Comparison of ENCODE assay signal across 15 cellular contexts in genomic region chr19:2333807-2334211, GRCh38. TPM values are rescaled to one million over a fixed set of nuclear protein-coding genes. Genes with fewer than 3 reads are reported as not detected.
A peak's percentile ranks its signal among the peaks of the same experiment; 100 is the strongest.
DNase-seq lines count a peak whose midpoint lies in the region; ATAC-seq, FAIRE-seq and TF ChIP-seq lines count a peak whose summit lies in the region.
"Had no signal": no experiment of that assay in that cellular context is flagged by ENCODE, and none has a peak within 500 bp of the region (broad histone marks: within the 10 kb centered on the region; RNA-seq: fewer than 3 reads in every experiment).

No MANE protein-coding gene starts in this region.

- H2AFZ ChIP-seq in HepG2 (ENCODE audit: low read length) (no peak overlapping the region), trophoblast cell (ENCODE audit: insufficient read depth, low read length, poor library complexity) (no peak overlapping the region)

- H3K4me3 ChIP-seq in HepG2 (replicated peaks in 1 of 3; ENCODE audit: insufficient read depth in 1 of 3, low read depth in 2 of 3, low read length in 3 of 3) (peak overlapping the region in 1 of 3 experiments; percentile 45; a peak in 2 of 6 replicates), right lobe of liver (no peak overlapping the region), mucosa of rectum (ENCODE audit: low read length in 2 of 2) (peak overlapping the region in 1 of 2 donors; percentile 45), transverse colon (no peak overlapping the region), trophoblast cell (ENCODE audit: low read depth, low read length) (no peak overlapping the region)
- H3K4me3 ChIP-seq: prostate gland had no signal

- FAIRE-seq in HepG2 (lab: Jason Lieb, UNC) = no peak
- no peak for FAIRE-seq in D721Med (lab: Jason Lieb, UNC)

- peaks cover 51% of the 10 kb centered on the region for H3K4me1 ChIP-seq in HepG2 (ENCODE audit: insufficient read depth, low read length)
- peaks cover 0 to 22% (median 4%) of the 10 kb centered on the region in 4 donors for H3K4me1 ChIP-seq in right lobe of liver
- peaks cover 45 to 49% of the 10 kb centered on the region in 2 donors for H3K4me1 ChIP-seq in mucosa of rectum (ENCODE audit: control insufficient read depth in 2 of 2, insufficient read depth in 2 of 2, low read length in 2 of 2)
- peaks cover 37 to 57% (median 50%) of the 10 kb centered on the region in 4 donors for H3K4me1 ChIP-seq in transverse colon
- peaks cover 15 to 29% of the 10 kb centered on the region in 2 experiments for H3K4me1 ChIP-seq in trophoblast cell (ENCODE audit: control insufficient read depth in 1 of 2, insufficient read depth in 2 of 2, low read length in 2 of 2)

- peaks cover 19% of the 10 kb centered on the region for H3K36me3 Mint-ChIP-seq in activated CD8-positive, alpha-beta T cell treated with anti-CD3 and anti-CD28 coated beads, Interleukin-2, amount 10 ng/mL, durations not matched to agents 7 days and 5 days (ENCODE audit: low read depth)

- H2BK12ac ChIP-seq in trophoblast cell (ENCODE audit: low read length) = no peak overlapping the region

- POLR2A ChIA-PET in HepG2 (lab: Yijun Ruan, JAX) = interaction anchor here (1.2 kb wide), 1 partner anchor 143 kb away, joined by 3 read pairs; no protein-coding TSS in a partner anchor
- POLR2A ChIA-PET in activated CD8-positive, alpha-beta T cell treated with anti-CD3 and anti-CD28 coated beads, Interleukin-2, amount 10 ng/mL, durations not matched to agents 7 days and 5 days (lab: Charles Lee) = no interaction called here

- TF ChIP-seq RAD21 in HepG2 (CRISPR knock-in tag; IDR thresholded peaks at IDR 0.05) = no peak

- H3K9ac ChIP-seq in HepG2 (ENCODE audit: insufficient read depth, low read depth, low read length) (peak overlapping the region; percentile 33; the same call in 1 of the 2 replicates), mucosa of rectum (ENCODE audit: low read depth in 1 of 2, low read length in 2 of 2) (peak overlapping the region; percentile 63 to 68), trophoblast cell (ENCODE audit: low read length) (no peak overlapping the region)

- TF ChIP-seq POLR2A in HepG2 (IDR thresholded peaks at IDR 0.05; ENCODE audit: insufficient read depth in 1 of 2, low read depth in 2 of 2, low read length in 2 of 2) = no peak
- TF ChIP-seq POLR2A in right lobe of liver (IDR thresholded peaks at IDR 0.05) = no peak
- TF ChIP-seq POLR2A in transverse colon (IDR thresholded peaks at IDR 0.05) = no peak

- H2AK5ac ChIP-seq in trophoblast cell (ENCODE audit: low read length) = no peak overlapping the region

- H3K4ac ChIP-seq in trophoblast cell (ENCODE audit: low read depth, low read length) = no peak overlapping the region

- H3K27ac ChIP-seq in HepG2 (ENCODE audit: extremely low read length, insufficient read depth, low read length) = no peak overlapping the region
- H3K27ac ChIP-seq in right lobe of liver = no peak overlapping the region
- H3K27ac ChIP-seq in mucosa of rectum (ENCODE audit: low read depth in 2 of 2, low read length in 2 of 2) = peak overlapping the region; percentile 88 to 89
- peak overlapping the region; percentile 60 to 88 (median 78) for H3K27ac ChIP-seq in transverse colon
- H3K27ac ChIP-seq in trophoblast cell (ENCODE audit: low read depth, low read length) = no peak overlapping the region
- H3K27ac ChIP-seq: prostate gland had no signal

- H2BK120ac ChIP-seq in trophoblast cell (ENCODE audit: insufficient read depth, low read length, poor library complexity) = no peak overlapping the region

- H3K27me3 Mint-ChIP-seq in activated CD8-positive, alpha-beta T cell treated with anti-CD3 and anti-CD28 coated beads, Interleukin-2, amount 10 ng/mL, durations not matched to agents 7 days and 5 days (ENCODE audit: low read depth) = no peaks in the 10 kb centered on the region

- BruUV-seq in HepG2 (replicated peaks; lab: Mats Ljungman, UMichigan) = no TSS peak

- H3K79me1 ChIP-seq in trophoblast cell (ENCODE audit: low read length) = peaks cover 2% of the 10 kb centered on the region

- in situ Hi-C loops in HepG2 (cut with HindIII; ENCODE audit: extremely low pct_ligation_motif_present, low pct_unique_long_range_greater_than_20kb) = no loop called here
- in situ Hi-C loops in transverse colon (cut with MboI; ENCODE audit: low pct_ligation_motif_present in 1 of 4, low pct_unique_long_range_greater_than_20kb in 1 of 4, low sequenced_read_pairs in 3 of 4) = no loop called here

- H4K8ac ChIP-seq in trophoblast cell (ENCODE audit: low read depth, low read length) = no peak overlapping the region

- no peak for TF ChIP-seq EP300 in HepG2 (IDR thresholded peaks at IDR 0.05; ENCODE audit: low read depth in 2 of 2, low read length in 2 of 2)
- TF ChIP-seq EP300 in HepG2 (CRISPR knock-in tag; IDR thresholded peaks at IDR 0.05; ENCODE audit: borderline replicate concordance) = no peak
- TF ChIP-seq EP300 in transverse colon (IDR thresholded peaks at IDR 0.05; ENCODE audit: low read depth) = no peak

- no peak overlapping the region for H3K23ac ChIP-seq in trophoblast cell (ENCODE audit: low read length)

- H4K91ac ChIP-seq in trophoblast cell (ENCODE audit: low read depth, low read length) = no peak overlapping the region

- H3K4me1 Mint-ChIP-seq in activated CD8-positive, alpha-beta T cell treated with anti-CD3 and anti-CD28 coated beads, Interleukin-2, amount 10 ng/mL, durations not matched to agents 7 days and 5 days (ENCODE audit: low read depth) = peaks cover 46% of the 10 kb centered on the region

- peak overlapping the region; percentile 63 for H3K27ac Mint-ChIP-seq in activated CD8-positive, alpha-beta T cell treated with anti-CD3 and anti-CD28 coated beads, Interleukin-2, amount 10 ng/mL, durations not matched to agents 7 days and 5 days
- H3K27ac Mint-ChIP-seq: T-helper 1 cell treated with Interleukin-12 subunit alpha and Interleukin-12 subunit beta and Interleukin-4 antibody, amounts not matched to agents 30 μg/mL and 1 μg/mL, for 36 hours had no signal

- H3K27me3 ChIP-seq in HepG2 (ENCODE audit: control insufficient read depth in 1 of 2, insufficient read depth in 2 of 2, low read length in 2 of 2) = no peaks in the 10 kb centered on the region; a peak in 1 of 5 replicates
- H3K27me3 ChIP-seq in right lobe of liver = no peaks in the 10 kb centered on the region
- no peaks in the 10 kb centered on the region for H3K27me3 ChIP-seq in mucosa of rectum (ENCODE audit: control insufficient read depth in 2 of 2, insufficient read depth in 2 of 2, low read length in 2 of 2)
- H3K27me3 ChIP-seq in transverse colon = no peaks in the 10 kb centered on the region
- no peaks in the 10 kb centered on the region for H3K27me3 ChIP-seq in trophoblast cell (ENCODE audit: insufficient read depth, low read length)

- no peaks in the 10 kb centered on the region for H3K9me3 ChIP-seq in HepG2 (ENCODE audit: low read length)
- H3K9me3 ChIP-seq in right lobe of liver = no peaks in the 10 kb centered on the region
- H3K9me3 ChIP-seq in mucosa of rectum (ENCODE audit: control insufficient read depth in 2 of 2, low read length in 2 of 2) = no peaks in the 10 kb centered on the region
- no peaks in the 10 kb centered on the region for H3K9me3 ChIP-seq in transverse colon
- peaks cover 9% of the 10 kb centered on the region for H3K9me3 ChIP-seq in trophoblast cell (ENCODE audit: insufficient read depth, low read depth, low read length)
- H3K9me3 ChIP-seq: prostate gland had no signal

- ATAC-seq in HepG2 = peak; percentile 7; the same call in 1 of the 3 replicates
- no peak for ATAC-seq in right lobe of liver
- no peak for ATAC-seq in activated CD8-positive, alpha-beta T cell treated with anti-CD3 and anti-CD28 coated beads, Interleukin-2, amount 10 ng/mL, durations not matched to agents 7 days and 5 days
- ATAC-seq in GM19035 (IDR thresholded peaks at IDR 0.05; ENCODE audit: unreplicated experiment) = no peak
- ATAC-seq: left cardiac atrium had no signal

- CTCF ChIA-PET in HepG2 (lab: Yijun Ruan, JAX; ENCODE audit: low intra/inter-chr PET ratio, low total read pairs) = interaction anchor here (1.0 kb wide), 1 partner anchor 58 kb away, joined by 3 read pairs; no protein-coding TSS in a partner anchor
- CTCF ChIA-PET in activated CD8-positive, alpha-beta T cell treated with anti-CD3 and anti-CD28 coated beads, Interleukin-2, amount 10 ng/mL, durations not matched to agents 7 days and 5 days (lab: Charles Lee) = no interaction called here

- H3K4me2 ChIP-seq in HepG2 (ENCODE audit: low read depth, low read length) (peak overlapping the region; percentile 57), trophoblast cell (ENCODE audit: low read length) (no peak overlapping the region)

- H3K9me3 Mint-ChIP-seq in activated CD8-positive, alpha-beta T cell treated with anti-CD3 and anti-CD28 coated beads, Interleukin-2, amount 10 ng/mL, durations not matched to agents 7 days and 5 days (ENCODE audit: insufficient read depth) = no peaks in the 10 kb centered on the region

- H3K18ac ChIP-seq in trophoblast cell (ENCODE audit: low read length) = no peak overlapping the region

- no peak overlapping the region for H2BK5ac ChIP-seq in trophoblast cell (ENCODE audit: low read depth, low read length, poor library complexity)

- H4K20me1 ChIP-seq in HepG2 (ENCODE audit: insufficient read depth, low read length) = peaks cover 8% of the 10 kb centered on the region; the same call in 1 of the 2 replicates

- WGBS in HepG2 (ENCODE audit: low lambda C conversion rate) = 38% methylated on average over 3 of the region's 11 CpGs
- WGBS in right lobe of liver (ENCODE audit: insufficient coverage, low coverage, low lambda C conversion rate, missing lambda C conversion rate) = no CpG with 5 or more reads among the region's 11 CpGs
- 54% methylated on average over 4 of the region's 11 CpGs; no CpG with 5 or more reads in 1 of the 2 donors for WGBS in transverse colon (ENCODE audit: low coverage in 1 of 2), 2 donors
- WGBS in trophoblast cell (ENCODE audit: extremely low coverage, insufficient coverage, insufficient read length) = no CpG with 5 or more reads among the region's 11 CpGs

- no peak overlapping the region for H3K4me3 Mint-ChIP-seq in activated CD8-positive, alpha-beta T cell treated with anti-CD3 and anti-CD28 coated beads, Interleukin-2, amount 10 ng/mL, durations not matched to agents 7 days and 5 days
- H3K4me3 Mint-ChIP-seq: T-helper 1 cell treated with Interleukin-12 subunit alpha and Interleukin-12 subunit beta and Interleukin-4 antibody, amounts not matched to agents 30 μg/mL and 1 μg/mL, for 36 hours had no signal

- DNase-seq in HepG2 (ENCODE audit: low spot score) (no peak), right lobe of liver (no peak), transverse colon (no peak), D721Med (ENCODE audit: insufficient read length, low spot score) (no peak), trophoblast cell (no peak)
- DNase-seq in activated CD8-positive, alpha-beta T cell treated with anti-CD3 and anti-CD28 coated beads, Interleukin-2, amount 10 ng/mL, durations not matched to agents 7 days and 5 days = no peak
- DNase-seq: central memory CD4-positive, alpha-beta T cell; foreskin melanocyte; left cardiac atrium; NCI-H1417 treated with DMSO at 0.1 percent for 48 hours had no signal

- H3K36me3 ChIP-seq in HepG2 (replicated peaks in 1 of 2; ENCODE audit: control insufficient read depth in 1 of 2, insufficient read depth in 2 of 2, low read length in 2 of 2) (no peaks in the 10 kb centered on the region), right lobe of liver (no peaks in the 10 kb centered on the region), mucosa of rectum (ENCODE audit: control insufficient read depth in 2 of 2, insufficient read depth in 2 of 2, low read length in 2 of 2) (peaks cover 5 to 11% of the 10 kb centered on the region in 2 donors), transverse colon (no peaks in the 10 kb centered on the region), trophoblast cell (ENCODE audit: control insufficient read depth in 1 of 2, insufficient read depth in 2 of 2, low read length in 2 of 2) (peaks cover 3 to 6% of the 10 kb centered on the region in 2 experiments)
- H3K36me3 ChIP-seq: prostate gland had no signal

- TF ChIP-seq CTCF in HepG2 (CRISPR knock-in tag; IDR thresholded peaks at IDR 0.05) (peak; percentile 67), right lobe of liver (IDR thresholded peaks at IDR 0.05) (no peak), transverse colon (IDR thresholded peaks at IDR 0.05) (no peak), D721Med (IDR thresholded peaks at IDR 0.05; ENCODE audit: insufficient read depth, missing control alignments) (no peak)

- H3K14ac ChIP-seq in trophoblast cell (ENCODE audit: low read length) = no peak overlapping the region

- H4K12ac ChIP-seq in trophoblast cell (ENCODE audit: low read depth, low read length) = no peak overlapping the region

- H3K79me2 ChIP-seq in HepG2 (ENCODE audit: insufficient read depth, low read length) = peaks cover 19% of the 10 kb centered on the region
- H3K79me2 ChIP-seq in trophoblast cell (ENCODE audit: control insufficient read depth, insufficient read depth, low read length, poor library complexity) = peaks cover 5% of the 10 kb centered on the region

- intact Hi-C loops in HepG2 (cut with micrococcal nuclease; ENCODE audit: unreplicated experiment) = no loop called here
- intact Hi-C loops in right lobe of liver (cut with DNase I) = loop anchor here in 1 of 2 donors (10.0 kb wide), 1 partner anchor 51 kb away; no protein-coding TSS in a partner anchor
- intact Hi-C loops in transverse colon (cut with DNase I; ENCODE audit: low total_unique reads) = no loop called here

RNA-seq across cellular contexts. Expression of gene SPPL2B, which starts 5.3 kb away (rescaled TPM):
- total RNA-seq in HepG2 (2016; rRNA removed; fragmentation: Illumina TruSeq; extraction: Trizol) = 3.4 and 15.2 TPM in 2 replicates
- 6.9 and 7.1 TPM in 2 replicates for total RNA-seq in HepG2 (2016; cell fraction: cytosol; rRNA removed; fragmentation: Illumina TruSeq; extraction: Trizol; ENCODE audit: low read depth)
- total RNA-seq in HepG2 (2016; cell fraction: insoluble cytoplasmic fraction; rRNA removed; fragmentation: Illumina TruSeq; extraction: Trizol) = 2.9 and 18.4 TPM in 2 replicates
- 7.4 and 8.6 TPM in 2 replicates for total RNA-seq in HepG2 (2016; cell fraction: membrane; rRNA removed; fragmentation: Illumina TruSeq; extraction: Trizol)
- 23.4 and 26.4 TPM in 2 replicates for total RNA-seq in HepG2 (2016; cell fraction: nucleus; rRNA removed; fragmentation: Illumina TruSeq; extraction: Trizol)
- polyA plus RNA-seq in HepG2 (2011; rRNA removed) = 14.9 and 20.5 TPM in 2 replicates
- 6.0 and 9.1 TPM in 2 replicates for polyA plus RNA-seq in HepG2 (2011; cell fraction: cytosol; rRNA removed)
- 268 and 341 TPM in 2 replicates for polyA plus RNA-seq in HepG2 (2011; cell fraction: nucleus; rRNA removed)
- polyA plus RNA-seq in HepG2 (2012) = 23.1 and 25.3 TPM in 2 replicates
- 1.2 and 1.3 TPM in 2 replicates for polyA plus RNA-seq in HepG2 (2016; cell fraction: cytosol; fragmentation: Illumina TruSeq; extraction: Trizol; ENCODE audit: low read depth)
- polyA plus RNA-seq in HepG2 (2016; cell fraction: insoluble cytoplasmic fraction; fragmentation: Illumina TruSeq; extraction: Trizol; ENCODE audit: low read depth) = 3.0 and 4.0 TPM in 2 replicates
- polyA plus RNA-seq in HepG2 (2016; cell fraction: membrane; fragmentation: Illumina TruSeq; extraction: Trizol; ENCODE audit: low read depth) = 2.8 and 3.3 TPM in 2 replicates
- polyA plus RNA-seq in HepG2 (2016; cell fraction: nucleus; fragmentation: Illumina TruSeq; extraction: Trizol; ENCODE audit: insufficient read depth, low read depth) = 101 and 111 TPM in 2 replicates
- 14.4 and 27.8 TPM in 2 replicates for polyA minus RNA-seq in HepG2 (2011; rRNA and poly(A)+ RNA removed; ENCODE audit: low replicate concordance)
- 5.8 and 11.0 TPM in 2 replicates for polyA minus RNA-seq in HepG2 (2011; cell fraction: cytosol; rRNA and poly(A)+ RNA removed)
- 17.9 and 24.7 TPM in 2 replicates for polyA minus RNA-seq in HepG2 (2011; cell fraction: nucleus; rRNA and poly(A)+ RNA removed)
- total RNA-seq in right lobe of liver = 10 to 100 TPM; 11.8 to 39.8 (median 26.5) TPM
- 10 to 100 TPM; 73.5 to 80.7 TPM for total RNA-seq in activated CD8-positive, alpha-beta T cell treated with anti-CD3 and anti-CD28 coated beads, Interleukin-2, amount 10 ng/mL, durations not matched to agents 7 days and 5 days
- 100 to 1,000 TPM; 149 to 367 (median 242) TPM for total RNA-seq in transverse colon
- 27.5 and 28.8 TPM in 2 replicates for polyA plus RNA-seq in trophoblast cell (2013)

RNA-seq across cellular contexts. Expression of gene LSM7, which starts 5.4 kb away (rescaled TPM):
- total RNA-seq in HepG2 (2016; rRNA removed; fragmentation: Illumina TruSeq; extraction: Trizol) (140 and 152 TPM in 2 replicates), right lobe of liver (10 to 100 TPM; 22.4 to 64.2 (median 28.2) TPM), transverse colon (100 to 1,000 TPM in 3 of 4 donors, 10 to 100 TPM in 1; 62.9 to 151 (median 132) TPM)
- 44.1 and 45.1 TPM in 2 replicates for total RNA-seq in HepG2 (2016; cell fraction: cytosol; rRNA removed; fragmentation: Illumina TruSeq; extraction: Trizol; ENCODE audit: low read depth)
- 149 and 168 TPM in 2 replicates for total RNA-seq in HepG2 (2016; cell fraction: insoluble cytoplasmic fraction; rRNA removed; fragmentation: Illumina TruSeq; extraction: Trizol)
- 74.4 and 75.3 TPM in 2 replicates for total RNA-seq in HepG2 (2016; cell fraction: membrane; rRNA removed; fragmentation: Illumina TruSeq; extraction: Trizol)
- 48.6 and 65.2 TPM in 2 replicates for total RNA-seq in HepG2 (2016; cell fraction: nucleus; rRNA removed; fragmentation: Illumina TruSeq; extraction: Trizol)
- 197 and 205 TPM in 2 replicates for polyA plus RNA-seq in HepG2 (2011; rRNA removed)
- 474 and 745 TPM in 2 replicates for polyA plus RNA-seq in HepG2 (2011; cell fraction: cytosol; rRNA removed)
- polyA plus RNA-seq in HepG2 (2011; cell fraction: nucleus; rRNA removed) = 183 and 205 TPM in 2 replicates
- polyA plus RNA-seq in HepG2 (2012) = 107 and 132 TPM in 2 replicates
- 60.8 and 62.0 TPM in 2 replicates for polyA plus RNA-seq in HepG2 (2016; cell fraction: cytosol; fragmentation: Illumina TruSeq; extraction: Trizol; ENCODE audit: low read depth)
- polyA plus RNA-seq in HepG2 (2016; cell fraction: insoluble cytoplasmic fraction; fragmentation: Illumina TruSeq; extraction: Trizol; ENCODE audit: low read depth) = 210 and 243 TPM in 2 replicates
- 91.7 and 96.1 TPM in 2 replicates for polyA plus RNA-seq in HepG2 (2016; cell fraction: membrane; fragmentation: Illumina TruSeq; extraction: Trizol; ENCODE audit: low read depth)
- polyA plus RNA-seq in HepG2 (2016; cell fraction: nucleus; fragmentation: Illumina TruSeq; extraction: Trizol; ENCODE audit: insufficient read depth, low read depth) = 132 and 138 TPM in 2 replicates
- polyA minus RNA-seq in HepG2 (2011; rRNA and poly(A)+ RNA removed; ENCODE audit: low replicate concordance) = 42.2 and 52.7 TPM in 2 replicates
- 19.9 and 26.7 TPM in 2 replicates for polyA minus RNA-seq in HepG2 (2011; cell fraction: cytosol; rRNA and poly(A)+ RNA removed)
- polyA minus RNA-seq in HepG2 (2011; cell fraction: nucleus; rRNA and poly(A)+ RNA removed) = 24.1 and 27.4 TPM in 2 replicates
- total RNA-seq in activated CD8-positive, alpha-beta T cell treated with anti-CD3 and anti-CD28 coated beads, Interleukin-2, amount 10 ng/mL, durations not matched to agents 7 days and 5 days = 100 to 1,000 TPM; 144 to 146 TPM
- 193 and 208 TPM in 2 replicates for polyA plus RNA-seq in trophoblast cell (2013)

RNA-seq across cellular contexts. Expression of gene LINGO3, which starts 25.9 kb away (rescaled TPM):
- total RNA-seq in HepG2 (2016; rRNA removed; fragmentation: Illumina TruSeq; extraction: Trizol) (not detected in 2 replicates), right lobe of liver (not detected), transverse colon (1 to 10 TPM in 1 of 4 donors, under 1 TPM in 2, not detected in 1; 0.27 to 1.5 (median 0.64) TPM)
- not detected in 2 replicates for total RNA-seq in HepG2 (2016; cell fraction: cytosol; rRNA removed; fragmentation: Illumina TruSeq; extraction: Trizol; ENCODE audit: low read depth)
- total RNA-seq in HepG2 (2016; cell fraction: insoluble cytoplasmic fraction; rRNA removed; fragmentation: Illumina TruSeq; extraction: Trizol) = not detected in 2 replicates
- total RNA-seq in HepG2 (2016; cell fraction: membrane; rRNA removed; fragmentation: Illumina TruSeq; extraction: Trizol) = not detected in 2 replicates
- not detected in 2 replicates for total RNA-seq in HepG2 (2016; cell fraction: nucleus; rRNA removed; fragmentation: Illumina TruSeq; extraction: Trizol)
- polyA plus RNA-seq in HepG2 (2011; rRNA removed) = not detected in 2 replicates
- not detected in 2 replicates for polyA plus RNA-seq in HepG2 (2011; cell fraction: cytosol; rRNA removed)
- not detected in 2 replicates for polyA plus RNA-seq in HepG2 (2011; cell fraction: nucleus; rRNA removed)
- not detected in 2 replicates for polyA plus RNA-seq in HepG2 (2012)
- polyA plus RNA-seq in HepG2 (2016; cell fraction: cytosol; fragmentation: Illumina TruSeq; extraction: Trizol; ENCODE audit: low read depth) = not detected in 2 replicates
- polyA plus RNA-seq in HepG2 (2016; cell fraction: insoluble cytoplasmic fraction; fragmentation: Illumina TruSeq; extraction: Trizol; ENCODE audit: low read depth) = not detected in 2 replicates
- not detected in 2 replicates for polyA plus RNA-seq in HepG2 (2016; cell fraction: membrane; fragmentation: Illumina TruSeq; extraction: Trizol; ENCODE audit: low read depth)
- not detected in 2 replicates for polyA plus RNA-seq in HepG2 (2016; cell fraction: nucleus; fragmentation: Illumina TruSeq; extraction: Trizol; ENCODE audit: insufficient read depth, low read depth)
- polyA minus RNA-seq in HepG2 (2011; rRNA and poly(A)+ RNA removed; ENCODE audit: low replicate concordance) = not detected in 2 replicates
- polyA minus RNA-seq in HepG2 (2011; cell fraction: cytosol; rRNA and poly(A)+ RNA removed) = not detected in 2 replicates
- polyA minus RNA-seq in HepG2 (2011; cell fraction: nucleus; rRNA and poly(A)+ RNA removed) = not detected in 2 replicates
- total RNA-seq in activated CD8-positive, alpha-beta T cell treated with anti-CD3 and anti-CD28 coated beads, Interleukin-2, amount 10 ng/mL, durations not matched to agents 7 days and 5 days = under 1 TPM; 0.66 to 0.76 TPM
- not detected in 2 replicates for polyA plus RNA-seq in trophoblast cell (2013)
- total RNA-seq: left cardiac atrium, urinary bladder had no signal

RNA-seq across cellular contexts. Expression of gene TMPRSS9, which starts 26.3 kb away (rescaled TPM):
- total RNA-seq in HepG2 (2016; rRNA removed; fragmentation: Illumina TruSeq; extraction: Trizol) = 1.4 and 2.5 TPM in 2 replicates
- 0.62 and 1.7 TPM in 2 replicates for total RNA-seq in HepG2 (2016; cell fraction: cytosol; rRNA removed; fragmentation: Illumina TruSeq; extraction: Trizol; ENCODE audit: low read depth)
- 1.4 and 2.0 TPM in 2 replicates for total RNA-seq in HepG2 (2016; cell fraction: insoluble cytoplasmic fraction; rRNA removed; fragmentation: Illumina TruSeq; extraction: Trizol)
- 0.99 and 1.0 TPM in 2 replicates for total RNA-seq in HepG2 (2016; cell fraction: membrane; rRNA removed; fragmentation: Illumina TruSeq; extraction: Trizol)
- total RNA-seq in HepG2 (2016; cell fraction: nucleus; rRNA removed; fragmentation: Illumina TruSeq; extraction: Trizol) = 0.81 and 3.7 TPM in 2 replicates
- polyA plus RNA-seq in HepG2 (2011; rRNA removed) = 5.2 and 11.1 TPM in 2 replicates
- 2.1 and 2.3 TPM in 2 replicates for polyA plus RNA-seq in HepG2 (2011; cell fraction: cytosol; rRNA removed)
- 54.9 and 71.6 TPM in 2 replicates for polyA plus RNA-seq in HepG2 (2011; cell fraction: nucleus; rRNA removed)
- 5.1 and 14.1 TPM in 2 replicates for polyA plus RNA-seq in HepG2 (2012)
- 0.45 and 0.55 TPM in 2 replicates for polyA plus RNA-seq in HepG2 (2016; cell fraction: cytosol; fragmentation: Illumina TruSeq; extraction: Trizol; ENCODE audit: low read depth)
- 1.1 and 1.2 TPM in 2 replicates for polyA plus RNA-seq in HepG2 (2016; cell fraction: insoluble cytoplasmic fraction; fragmentation: Illumina TruSeq; extraction: Trizol; ENCODE audit: low read depth)
- polyA plus RNA-seq in HepG2 (2016; cell fraction: membrane; fragmentation: Illumina TruSeq; extraction: Trizol; ENCODE audit: low read depth) = 0.57 and 0.72 TPM in 2 replicates
- polyA plus RNA-seq in HepG2 (2016; cell fraction: nucleus; fragmentation: Illumina TruSeq; extraction: Trizol; ENCODE audit: insufficient read depth, low read depth) = 3.4 and 5.2 TPM in 2 replicates
- 4.8 TPM in 1 of 2 replicates, not detected in the other for polyA minus RNA-seq in HepG2 (2011; rRNA and poly(A)+ RNA removed; ENCODE audit: low replicate concordance)
- polyA minus RNA-seq in HepG2 (2011; cell fraction: cytosol; rRNA and poly(A)+ RNA removed) = 1.7 and 2.6 TPM in 2 replicates
- polyA minus RNA-seq in HepG2 (2011; cell fraction: nucleus; rRNA and poly(A)+ RNA removed) = 10.8 and 12.4 TPM in 2 replicates
- total RNA-seq in right lobe of liver = 1 to 10 TPM in 3 of 6 experiments, under 1 TPM in 3; 0.12 to 6.7 (median 2.9) TPM
- not detected for total RNA-seq in activated CD8-positive, alpha-beta T cell treated with anti-CD3 and anti-CD28 coated beads, Interleukin-2, amount 10 ng/mL, durations not matched to agents 7 days and 5 days
- total RNA-seq in transverse colon = under 1 TPM in 1 of 4 donors, not detected in 3; 0.27 TPM
- 0.15 and 0.18 TPM in 2 replicates for polyA plus RNA-seq in trophoblast cell (2013)
- total RNA-seq: left cardiac atrium had no signal

RNA-seq across cellular contexts. Expression of gene PEAK3, which starts 51.8 kb away (rescaled TPM):
- not detected in 2 replicates for total RNA-seq in HepG2 (2016; rRNA removed; fragmentation: Illumina TruSeq; extraction: Trizol)
- not detected in 2 replicates for total RNA-seq in HepG2 (2016; cell fraction: cytosol; rRNA removed; fragmentation: Illumina TruSeq; extraction: Trizol; ENCODE audit: low read depth)
- total RNA-seq in HepG2 (2016; cell fraction: insoluble cytoplasmic fraction; rRNA removed; fragmentation: Illumina TruSeq; extraction: Trizol) = not detected in 2 replicates
- total RNA-seq in HepG2 (2016; cell fraction: membrane; rRNA removed; fragmentation: Illumina TruSeq; extraction: Trizol) = not detected in 2 replicates
- total RNA-seq in HepG2 (2016; cell fraction: nucleus; rRNA removed; fragmentation: Illumina TruSeq; extraction: Trizol) = not detected in 2 replicates
- polyA plus RNA-seq in HepG2 (2011; rRNA removed) = not detected in 2 replicates
- polyA plus RNA-seq in HepG2 (2011; cell fraction: cytosol; rRNA removed) = not detected in 2 replicates
- not detected in 2 replicates for polyA plus RNA-seq in HepG2 (2011; cell fraction: nucleus; rRNA removed)
- polyA plus RNA-seq in HepG2 (2012) = not detected in 2 replicates
- polyA plus RNA-seq in HepG2 (2016; cell fraction: cytosol; fragmentation: Illumina TruSeq; extraction: Trizol; ENCODE audit: low read depth) = not detected in 2 replicates
- not detected in 2 replicates for polyA plus RNA-seq in HepG2 (2016; cell fraction: insoluble cytoplasmic fraction; fragmentation: Illumina TruSeq; extraction: Trizol; ENCODE audit: low read depth)
- not detected in 2 replicates for polyA plus RNA-seq in HepG2 (2016; cell fraction: membrane; fragmentation: Illumina TruSeq; extraction: Trizol; ENCODE audit: low read depth)
- not detected in 2 replicates for polyA plus RNA-seq in HepG2 (2016; cell fraction: nucleus; fragmentation: Illumina TruSeq; extraction: Trizol; ENCODE audit: insufficient read depth, low read depth)
- polyA minus RNA-seq in HepG2 (2011; rRNA and poly(A)+ RNA removed; ENCODE audit: low replicate concordance) = not detected in 2 replicates
- not detected in 2 replicates for polyA minus RNA-seq in HepG2 (2011; cell fraction: cytosol; rRNA and poly(A)+ RNA removed)
- polyA minus RNA-seq in HepG2 (2011; cell fraction: nucleus; rRNA and poly(A)+ RNA removed) = not detected in 2 replicates
- total RNA-seq in right lobe of liver = under 1 TPM; 0.07 to 0.49 (median 0.36) TPM
- under 1 TPM; 0.16 to 0.34 TPM for total RNA-seq in activated CD8-positive, alpha-beta T cell treated with anti-CD3 and anti-CD28 coated beads, Interleukin-2, amount 10 ng/mL, durations not matched to agents 7 days and 5 days
- total RNA-seq in transverse colon = 1 to 10 TPM in 2 of 4 donors, under 1 TPM in 1, not detected in 1; 0.27 to 1.1 (median 1.1) TPM
- polyA plus RNA-seq in trophoblast cell (2013) = 0.03 TPM in 2 replicates
- total RNA-seq: urinary bladder had no signal

Comparison
In these comparisons a context has a peak if more than half of its experiments do, and no peak if none do; other contexts are left out.
1. H3K27ac ChIP-seq: peak in mucosa of rectum (2 of 2) and transverse colon (4 of 4); none in HepG2 (single experiment), right lobe of liver (0 of 3) and trophoblast cell (single experiment).